ENCODE assay signal across 8 cellular contexts in the genomic region with DNA sequence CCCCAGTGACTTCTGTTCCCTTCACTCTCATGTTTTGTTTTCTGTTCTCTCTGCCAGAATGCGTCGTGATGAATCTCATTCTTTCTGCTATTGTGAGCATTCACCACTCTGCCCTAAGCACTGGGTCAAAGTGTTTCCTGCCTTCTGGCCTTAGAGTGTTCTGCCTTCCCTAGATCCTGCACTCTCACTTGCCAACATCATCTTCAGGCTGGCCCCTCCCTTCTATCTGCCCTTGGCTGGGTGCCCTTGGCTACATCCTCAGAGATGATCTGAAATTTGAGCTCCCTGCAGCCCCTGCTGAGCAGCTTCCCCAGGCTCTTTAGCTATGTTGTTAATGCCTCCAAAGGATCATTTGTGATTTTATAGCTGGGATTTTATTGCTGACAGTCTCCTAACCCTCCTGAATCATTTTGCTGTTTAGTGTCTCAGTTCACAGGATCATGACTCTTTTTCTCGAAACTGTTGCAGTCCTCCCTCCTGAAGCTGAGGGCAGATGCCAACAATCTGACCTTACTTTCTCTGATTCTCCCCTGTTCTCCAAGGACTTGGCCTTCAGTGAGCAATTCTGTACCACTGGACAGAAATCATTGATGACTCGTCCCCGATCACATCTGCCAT. TPM values are rescaled to one million over a fixed set of nuclear protein-coding genes. Genes with fewer than 3 reads are reported as not detected.
A peak's percentile ranks its signal among the peaks of the same experiment; 100 is the strongest.
DNase-seq lines count a peak whose midpoint lies in the region; ATAC-seq and TF ChIP-seq lines count a peak whose summit lies in the region.

No MANE protein-coding gene starts in this region.

- H3K9ac ChIP-seq in H9 (ENCODE audit: extremely low read depth, insufficient read length, low read length), result no peak overlapping the region

- no peaks in the 10 kb centered on the region for H3K79me2 ChIP-seq in H9 (ENCODE audit: insufficient read depth, low read length)

- no CpG with 5 or more reads among the region's 5 CpGs for WGBS in H9 (ENCODE audit: extremely low coverage, insufficient read length, low lambda C conversion rate)

- no peaks in the 10 kb centered on the region for H3K9me3 ChIP-seq in H9 (ENCODE audit: control insufficient read depth, low read depth, low read length)

- H3K4me1 Mint-ChIP-seq in H9, result peaks cover 0 to 5% of the 10 kb centered on the region in 2 experiments; a peak in 2 of 4 replicates

- H3K4me1 ChIP-seq in H9 (ENCODE audit: insufficient read depth, low read length), result peaks cover 9% of the 10 kb centered on the region

- H3T11ph ChIP-seq in H9 (ENCODE audit: low read length), result no peak overlapping the region

- no peak overlapping the region for H2BK5ac ChIP-seq in H9 (ENCODE audit: insufficient read length, low read length)

- no peak overlapping the region for H3K14ac ChIP-seq in H9 (ENCODE audit: insufficient read depth, low read length)

- no peaks in the 10 kb centered on the region for H3K27me3 ChIP-seq in H9 (ENCODE audit: insufficient read depth, low read length)

- H2AFZ ChIP-seq in H9 (ENCODE audit: low read length), result no peak overlapping the region

- peaks cover 0 to 4% (median 0%) of the 10 kb centered on the region in 3 experiments; a peak in 3 of 7 replicates for H3K36me3 Mint-ChIP-seq in H9 (ENCODE audit: insufficient read depth in 1 of 3, low read depth in 3 of 3)

- H3K9me3 Mint-ChIP-seq in H9, result peaks cover 4 to 25% of the 10 kb centered on the region in 2 experiments; a peak in 3 of 5 replicates

- no peak overlapping the region for H4K8ac ChIP-seq in H9 (replicated peaks; ENCODE audit: insufficient read length, low read depth, low read length)

- no peak overlapping the region for H3K27ac ChIP-seq in H9 (ENCODE audit: insufficient read length, low read depth, low read length)

- DNase-seq in H9 (peak; percentile 49), NCI-H82 treated with DMSO at 0.1 percent for 48 hours (lab: John Stamatoyannopoulos, UW; ENCODE audit: unreplicated experiment) (peak; percentile 20), fibroblast of the aortic adventitia (ENCODE audit: low read depth) (peak; percentile 35), skeletal muscle cell (ENCODE audit: low read depth) (peak; percentile 91), hippocampal formation (lab: John Stamatoyannopoulos, UW) (no peak)
- DNase-seq in activated T-cell treated with anti-CD3 and anti-CD28 coated beads, Interleukin-2, amount 50 U/mL, for 48 hours, result no peak
- DNase-seq in stimulated activated CD4-positive, alpha-beta T cell treated with anti-CD3 and anti-CD28 coated beads, Interleukin-2, amount 100 ng/mL, for 48 hours, result no peak

- no peaks in the 10 kb centered on the region for H4K20me1 ChIP-seq in H9 (ENCODE audit: control insufficient read depth, insufficient read depth, insufficient read length)

- no peak for TF ChIP-seq CTCF in H9 (conservative IDR thresholded peaks at IDR 0.05)
- no peak for TF ChIP-seq CTCF in fibroblast of the aortic adventitia (IDR thresholded peaks at IDR 0.05; ENCODE audit: insufficient read depth, low read length)

- no peak overlapping the region for H4K91ac ChIP-seq in H9 (ENCODE audit: insufficient read length, low read depth, low read length)

- no peak overlapping the region for H3K56ac ChIP-seq in H9 (ENCODE audit: insufficient read length, low read depth, low read length)

- H3K4me3 ChIP-seq in fibroblast of the aortic adventitia (ENCODE audit: low read depth, low read length), result no peak overlapping the region
- H3K4me3 ChIP-seq in skeletal muscle cell (ENCODE audit: low read depth, low read length), result no peak overlapping the region

- no peak overlapping the region for H2BK12ac ChIP-seq in H9 (ENCODE audit: insufficient read length, low read depth, low read length)

- H3K23me2 ChIP-seq in H9 (ENCODE audit: insufficient read length, low read depth, low read length, poor library complexity, severe bottlenecking), result no peaks in the 10 kb centered on the region

- no peak overlapping the region for H3K23ac ChIP-seq in H9 (ENCODE audit: insufficient read length, low read depth, low read length)

- no peak overlapping the region for H2BK120ac ChIP-seq in H9 (ENCODE audit: low read depth, low read length, poor library complexity, severe bottlenecking)

- H2BK15ac ChIP-seq in H9 (ENCODE audit: low read depth, low read length), result no peak overlapping the region

- no peak for ATAC-seq in HG03108 (IDR thresholded peaks at IDR 0.05; ENCODE audit: unreplicated experiment)

- H3K27me3 Mint-ChIP-seq in H9 (ENCODE audit: low read depth), result peaks cover 5% of the 10 kb centered on the region; the same call in 1 of the 2 replicates

- H4K5ac ChIP-seq in H9 (ENCODE audit: insufficient read length, low read depth, low read length), result no peak overlapping the region

- H3K27ac Mint-ChIP-seq in H9, result no peak overlapping the region

- H2BK20ac ChIP-seq in H9 (ENCODE audit: low read depth, low read length, poor library complexity, severe bottlenecking), result no peak overlapping the region

- no peak overlapping the region for H2AK5ac ChIP-seq in H9 (ENCODE audit: insufficient read length, low read length)

- H3K79me1 ChIP-seq in H9 (ENCODE audit: insufficient read depth, low read depth, low read length, poor library complexity, severe bottlenecking), result no peaks in the 10 kb centered on the region

- no peak overlapping the region for H3K4ac ChIP-seq in H9 (ENCODE audit: low read depth, low read length)

- H3K18ac ChIP-seq in H9 (ENCODE audit: insufficient read length, low read depth, low read length), result no peak overlapping the region

- no peak overlapping the region for H3K4me3 Mint-ChIP-seq in H9

- no peak overlapping the region for H3K4me2 ChIP-seq in H9 (ENCODE audit: insufficient read depth, insufficient read length, low read length)

RNA-seq across cellular contexts. Expression of gene DHRS2, which starts 4.5 kb away (rescaled TPM):
- total RNA-seq in H9 (2021), result 0.66 and 0.77 TPM in 2 replicates
- 1.1 TPM in 1 of 2 replicates, not detected in the other for total RNA-seq in fibroblast of the aortic adventitia (ENCODE audit: low replicate concordance)

Comparison
In these comparisons a context has a peak if more than half of its experiments do, and no peak if none do; other contexts are left out.
1. DNase-seq: peak in H9 (single experiment), NCI-H82 treated with DMSO at 0.1 percent for 48 hours (single experiment), fibroblast of the aortic adventitia (single experiment) and skeletal muscle cell (single experiment); none in hippocampal formation (0 of 2), activated T-cell treated with anti-CD3 and anti-CD28 coated beads, Interleukin-2, amount 50 U/mL, for 48 hours (0 of 2) and stimulated activated CD4-positive, alpha-beta T cell treated with anti-CD3 and anti-CD28 coated beads, Interleukin-2, amount 100 ng/mL, for 48 hours (0 of 2).